ENCODE assay signal across 22 cellular contexts in genomic region chr5:170263906-170264305, GRCh38. TPM values are rescaled to one million over a fixed set of nuclear protein-coding genes. Genes with fewer than 3 reads are reported as not detected.
DNase-seq lines count a peak whose midpoint lies in the region; ATAC-seq and TF ChIP-seq lines count a peak whose summit lies in the region.
"Had no signal": no experiment of that assay in that cellular context is flagged by ENCODE, and none has a peak within 500 bp of the region (broad histone marks: within the 10 kb centered on the region; RNA-seq: fewer than 3 reads in every experiment).

No MANE protein-coding gene starts in this region.

- H3K9me3 ChIP-seq in CD4-positive, CD25-positive, alpha-beta regulatory T cell (ENCODE audit: control insufficient read depth in 2 of 2, low read length in 2 of 2) = no peaks in the 10 kb centered on the region
- H3K9me3 ChIP-seq in CD8-positive, alpha-beta T cell (ENCODE audit: low read length) = no peaks in the 10 kb centered on the region
- no peaks in the 10 kb centered on the region for H3K9me3 ChIP-seq in Peyer's patch
- H3K9me3 ChIP-seq: Caco-2 had no signal

- peak overlapping the region; percentile 55 to 95 (median 93) for H3K27ac Mint-ChIP-seq in CD4-positive, CD25-positive, alpha-beta regulatory T cell
- H3K27ac Mint-ChIP-seq in CD8-positive, alpha-beta T cell = peak overlapping the region; percentile 98
- H3K27ac Mint-ChIP-seq in activated CD4-positive, alpha-beta memory T cell treated with anti-CD3 and anti-CD28 coated beads, Interleukin-2, amount 10 ng/mL, durations not matched to agents 7 days and 5 days = peak overlapping the region; percentile 95
- peak overlapping the region; percentile 92 to 95 for H3K27ac Mint-ChIP-seq in effector memory CD8-positive, alpha-beta T cell
- H3K27ac Mint-ChIP-seq: WTC11 had no signal

- ATAC-seq in CD4-positive, CD25-positive, alpha-beta regulatory T cell (ENCODE audit: low read depth in 2 of 2) = no peak
- no peak for ATAC-seq in CD8-positive, alpha-beta T cell
- ATAC-seq in effector memory CD8-positive, alpha-beta T cell (replicated peaks) = no peak
- ATAC-seq: left lobe of liver, Right ventricle myocardium inferior, WTC11 had no signal

- peaks cover 39 to 95% (median 75%) of the 10 kb centered on the region in 4 donors for H3K4me1 Mint-ChIP-seq in CD4-positive, CD25-positive, alpha-beta regulatory T cell
- H3K4me1 Mint-ChIP-seq in CD8-positive, alpha-beta T cell (ENCODE audit: low read depth) = peaks cover 97% of the 10 kb centered on the region
- peaks cover 90% of the 10 kb centered on the region for H3K4me1 Mint-ChIP-seq in activated CD4-positive, alpha-beta memory T cell treated with anti-CD3 and anti-CD28 coated beads, Interleukin-2, amount 10 ng/mL, durations not matched to agents 7 days and 5 days
- H3K4me1 Mint-ChIP-seq in effector memory CD8-positive, alpha-beta T cell (ENCODE audit: low read depth in 2 of 2) = peaks cover 54 to 72% of the 10 kb centered on the region in 2 donors

- H3K4me3 Mint-ChIP-seq in CD4-positive, CD25-positive, alpha-beta regulatory T cell = peak overlapping the region; percentile 26 to 36 (median 32)
- no peak overlapping the region for H3K4me3 Mint-ChIP-seq in CD8-positive, alpha-beta T cell
- no peak overlapping the region for H3K4me3 Mint-ChIP-seq in activated CD4-positive, alpha-beta memory T cell treated with anti-CD3 and anti-CD28 coated beads, Interleukin-2, amount 10 ng/mL, durations not matched to agents 7 days and 5 days
- no peak overlapping the region for H3K4me3 Mint-ChIP-seq in effector memory CD8-positive, alpha-beta T cell
- H3K4me3 Mint-ChIP-seq: brain, WTC11 had no signal

- peaks cover 94% of the 10 kb centered on the region for H3K36me3 ChIP-seq in CD4-positive, CD25-positive, alpha-beta regulatory T cell (ENCODE audit: control insufficient read depth, insufficient read depth, low read length)
- H3K36me3 ChIP-seq in CD8-positive, alpha-beta T cell (ENCODE audit: insufficient read depth, low read length) = peaks cover 89% of the 10 kb centered on the region
- peaks cover 0 to 21% (median 0%) of the 10 kb centered on the region in 3 donors for H3K36me3 ChIP-seq in Peyer's patch

- H3K27me3 ChIP-seq in CD4-positive, CD25-positive, alpha-beta regulatory T cell (ENCODE audit: control insufficient read depth, insufficient read depth, low read length) = no peaks in the 10 kb centered on the region
- no peaks in the 10 kb centered on the region for H3K27me3 ChIP-seq in CD8-positive, alpha-beta T cell (ENCODE audit: insufficient read depth, low read length)
- no peaks in the 10 kb centered on the region for H3K27me3 ChIP-seq in Peyer's patch

- TF ChIP-seq CTCF in CD8-positive, alpha-beta T cell (IDR thresholded peaks at IDR 0.05) = no peak
- TF ChIP-seq CTCF in Peyer's patch (IDR thresholded peaks at IDR 0.05) = no peak

- no peak overlapping the region for H3K4me3 ChIP-seq in CD4-positive, CD25-positive, alpha-beta regulatory T cell (ENCODE audit: low read depth, low read length)
- no peak overlapping the region for H3K4me3 ChIP-seq in CD8-positive, alpha-beta T cell (ENCODE audit: low read depth, low read length)
- H3K4me3 ChIP-seq in Peyer's patch = no peak overlapping the region
- H3K4me3 ChIP-seq: GM23248, skin epidermis had no signal

- no peaks in the 10 kb centered on the region for H3K9me3 Mint-ChIP-seq in CD4-positive, CD25-positive, alpha-beta regulatory T cell
- H3K9me3 Mint-ChIP-seq in CD8-positive, alpha-beta T cell = no peaks in the 10 kb centered on the region
- H3K9me3 Mint-ChIP-seq in activated CD4-positive, alpha-beta memory T cell treated with anti-CD3 and anti-CD28 coated beads, Interleukin-2, amount 10 ng/mL, durations not matched to agents 7 days and 5 days = no peaks in the 10 kb centered on the region
- H3K9me3 Mint-ChIP-seq in effector memory CD8-positive, alpha-beta T cell = no peaks in the 10 kb centered on the region
- H3K9me3 Mint-ChIP-seq: WTC11 had no signal

- peak overlapping the region; percentile 82 for H3K27ac ChIP-seq in CD4-positive, CD25-positive, alpha-beta regulatory T cell (ENCODE audit: insufficient read depth, low read length, poor library complexity, severe bottlenecking)
- no peak overlapping the region for H3K27ac ChIP-seq in CD8-positive, alpha-beta T cell (ENCODE audit: low read depth, low read length)
- no peak overlapping the region for H3K27ac ChIP-seq in Peyer's patch
- H3K27ac ChIP-seq: GM23248 had no signal

- no peaks in the 10 kb centered on the region for H3K27me3 Mint-ChIP-seq in CD4-positive, CD25-positive, alpha-beta regulatory T cell
- H3K27me3 Mint-ChIP-seq in CD8-positive, alpha-beta T cell (ENCODE audit: low read depth) = no peaks in the 10 kb centered on the region
- no peaks in the 10 kb centered on the region for H3K27me3 Mint-ChIP-seq in activated CD4-positive, alpha-beta memory T cell treated with anti-CD3 and anti-CD28 coated beads, Interleukin-2, amount 10 ng/mL, durations not matched to agents 7 days and 5 days
- no peaks in the 10 kb centered on the region for H3K27me3 Mint-ChIP-seq in effector memory CD8-positive, alpha-beta T cell

- POLR2A ChIA-PET in CD8-positive, alpha-beta T cell (lab: Charles Lee) = interaction anchor here (6.1 to 21.0 kb wide), 2 partner anchors 13 to 30 kb away, joined by 75 to 494 read pairs; partner anchors contain the start of gene LCP2
- POLR2A ChIA-PET in activated CD4-positive, alpha-beta memory T cell treated with anti-CD3 and anti-CD28 coated beads, Interleukin-2, amount 10 ng/mL, durations not matched to agents 7 days and 5 days (lab: Charles Lee) = interaction anchor here (26.6 kb wide), 1 partner anchor 27 kb away, joined by 1149 read pairs; the partner anchor contains the start of gene LCP2

- peaks cover 86% of the 10 kb centered on the region for H3K4me1 ChIP-seq in CD4-positive, CD25-positive, alpha-beta regulatory T cell (ENCODE audit: control insufficient read depth, insufficient read depth, low read length, poor library complexity, severe bottlenecking)
- peaks cover 96% of the 10 kb centered on the region for H3K4me1 ChIP-seq in CD8-positive, alpha-beta T cell (ENCODE audit: insufficient read depth, low read length)
- peaks cover 0 to 22% (median 7%) of the 10 kb centered on the region in 4 donors for H3K4me1 ChIP-seq in Peyer's patch
- H3K4me1 ChIP-seq: Caco-2 had no signal

- CTCF ChIA-PET in CD8-positive, alpha-beta T cell (lab: Charles Lee) = interaction anchor here (1.0 to 14.1 kb wide), 3 partner anchors 38 to 77 kb away, joined by 3 to 342 read pairs (median 59); no protein-coding TSS in a partner anchor
- CTCF ChIA-PET in activated CD4-positive, alpha-beta memory T cell treated with anti-CD3 and anti-CD28 coated beads, Interleukin-2, amount 10 ng/mL, durations not matched to agents 7 days and 5 days (lab: Charles Lee) = interaction anchor here (5.9 kb wide), 1 partner anchor 70 kb away, joined by 64 read pairs; no protein-coding TSS in a partner anchor

- no peak for TF ChIP-seq POLR2A in Peyer's patch (IDR thresholded peaks at IDR 0.05)

- DNase-seq in CD4-positive, CD25-positive, alpha-beta regulatory T cell = no peak
- no peak for DNase-seq in CD8-positive, alpha-beta T cell
- DNase-seq in activated CD4-positive, alpha-beta memory T cell treated with anti-CD3 and anti-CD28 coated beads, Interleukin-2, amount 10 ng/mL, durations not matched to agents 7 days and 5 days = no peak
- DNase-seq in effector memory CD8-positive, alpha-beta T cell = no peak
- no peak for DNase-seq in NCI-H2107 (lab: John Stamatoyannopoulos, UW)
- no peak for DNase-seq in AG20443 (ENCODE audit: low spot score)
- DNase-seq in Peyer's patch = no peak
- DNase-seq: Caco-2; GM23248; head of caudate nucleus; NCI-H146; NCI-H2171; stimulated activated CD4-positive, alpha-beta T cell treated with anti-CD3 and anti-CD28 coated beads, Interleukin-2, amount 100 ng/mL, for 24 hours; stimulated activated naive CD4-positive, alpha-beta T cell treated with Interleukin-2 at 50 U/mL for 16 hours; SW 1271; trophoblast cell had no signal

- H3K36me3 Mint-ChIP-seq in CD4-positive, CD25-positive, alpha-beta regulatory T cell = peaks cover 84% of the 10 kb centered on the region
- H3K36me3 Mint-ChIP-seq in CD8-positive, alpha-beta T cell = peaks cover 94% of the 10 kb centered on the region
- peaks cover 91% of the 10 kb centered on the region for H3K36me3 Mint-ChIP-seq in activated CD4-positive, alpha-beta memory T cell treated with anti-CD3 and anti-CD28 coated beads, Interleukin-2, amount 10 ng/mL, durations not matched to agents 7 days and 5 days (ENCODE audit: low read depth)
- peaks cover 96% of the 10 kb centered on the region for H3K36me3 Mint-ChIP-seq in effector memory CD8-positive, alpha-beta T cell (ENCODE audit: insufficient read depth)
- H3K36me3 Mint-ChIP-seq: brain, WTC11 had no signal

- intact Hi-C loops in CD8-positive, alpha-beta T cell (cut with DNase I, micrococcal nuclease) = loop anchor here (2.0 kb wide), 1 partner anchor 15 kb away; no protein-coding TSS in a partner anchor

RNA-seq across cellular contexts. Expression of gene C5orf58, which starts 31.1 kb away (rescaled TPM):
- total RNA-seq in CD4-positive, CD25-positive, alpha-beta regulatory T cell = not detected
- 1 to 10 TPM in 1 of 4 donors, under 1 TPM in 3; 0.44 to 1.1 (median 0.69) TPM for polyA plus RNA-seq in CD4-positive, CD25-positive, alpha-beta regulatory T cell
- total RNA-seq in CD8-positive, alpha-beta T cell = not detected
- not detected for total RNA-seq in activated CD4-positive, alpha-beta memory T cell treated with anti-CD3 and anti-CD28 coated beads, Interleukin-2, amount 10 ng/mL, durations not matched to agents 7 days and 5 days
- total RNA-seq in Peyer's patch = not detected
- total RNA-seq: Caco-2, GM23248, left lobe of liver, pulmonary artery endothelial cell, Right ventricle myocardium inferior had no signal
- polyA plus RNA-seq: GM23248 had no signal

RNA-seq across cellular contexts. Expression of gene LCP2, which starts 33.7 kb away (rescaled TPM):
- total RNA-seq in CD4-positive, CD25-positive, alpha-beta regulatory T cell = 351 TPM
- polyA plus RNA-seq in CD4-positive, CD25-positive, alpha-beta regulatory T cell = 100 to 1,000 TPM; 164 to 207 (median 192) TPM
- 100 to 1,000 TPM; 132 to 140 TPM for total RNA-seq in CD8-positive, alpha-beta T cell
- total RNA-seq in activated CD4-positive, alpha-beta memory T cell treated with anti-CD3 and anti-CD28 coated beads, Interleukin-2, amount 10 ng/mL, durations not matched to agents 7 days and 5 days = 100 to 1,000 TPM; 304 to 313 TPM
- 100 to 1,000 TPM in 1 of 4 donors, 10 to 100 TPM in 3; 27.1 to 139 (median 33.9) TPM for total RNA-seq in Peyer's patch
- total RNA-seq: Caco-2, GM23248, pulmonary artery endothelial cell had no signal
- polyA plus RNA-seq: GM23248 had no signal

Comparison
In these comparisons a context has a peak if more than half of its experiments do, and no peak if none do; other contexts are left out.
1. H3K4me3 Mint-ChIP-seq: peak in CD4-positive, CD25-positive, alpha-beta regulatory T cell (4 of 4); none in CD8-positive, alpha-beta T cell (single experiment), activated CD4-positive, alpha-beta memory T cell treated with anti-CD3 and anti-CD28 coated beads, Interleukin-2, amount 10 ng/mL, durations not matched to agents 7 days and 5 days (single experiment) and effector memory CD8-positive, alpha-beta T cell (0 of 2).
2. Peak in every context shown above with its lines, with median percentiles within 50 percentile points of each other: H3K27ac Mint-ChIP-seq.